Comparison of ENCODE assay signal across 8 cellular contexts in the genomic region with DNA sequence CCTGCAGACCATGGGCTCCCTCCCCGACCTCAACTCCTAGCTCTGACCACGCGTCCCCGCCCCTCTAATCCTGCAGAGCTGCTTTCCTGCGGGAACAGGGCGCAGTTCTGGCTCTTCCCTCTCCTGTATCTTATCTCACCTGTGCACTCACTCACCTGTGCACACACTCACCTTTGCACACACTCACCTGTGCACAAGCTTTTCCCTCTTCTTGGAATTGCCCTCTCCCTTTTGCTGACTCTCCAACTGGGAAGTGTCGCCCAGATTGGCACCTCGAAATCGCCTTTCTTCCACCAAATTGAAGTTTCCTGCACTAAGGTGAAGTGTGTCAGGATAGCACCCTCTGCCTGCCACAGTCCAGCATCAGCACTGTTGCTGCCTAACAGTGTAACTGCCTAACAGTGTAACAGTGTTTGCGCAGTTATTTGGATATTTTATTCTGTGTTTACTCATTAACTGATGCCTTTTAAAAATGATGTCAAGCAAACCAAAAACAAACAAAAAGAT. TPM values are rescaled to one million over a fixed set of nuclear protein-coding genes. Genes with fewer than 3 reads are reported as not detected.
DNase-seq lines count a peak whose midpoint lies in the region; ATAC-seq and TF ChIP-seq lines count a peak whose summit lies in the region.

No MANE protein-coding gene starts in this region.

- peak overlapping the region; percentile 66 for H3K4me3 ChIP-seq in GM12865 (ENCODE audit: low read depth, low read length)
- H3K4me3 ChIP-seq in esophagus (ENCODE audit: low read depth in 1 of 2, low read length in 2 of 2) = peak overlapping the region; percentile 66 to 76

- no peaks in the 10 kb centered on the region for H3K36me3 Mint-ChIP-seq in natural killer cell

- H3K27me3 Mint-ChIP-seq in natural killer cell (ENCODE audit: low read depth in 2 of 2) = no peaks in the 10 kb centered on the region

- intact Hi-C loops in natural killer cell (cut with micrococcal nuclease) = loop anchor here (1.0 kb wide), 1 partner anchor 11 kb away; a partner anchor contains a TSS

- peaks cover 22 to 32% of the 10 kb centered on the region in 2 donors for H3K4me1 Mint-ChIP-seq in natural killer cell

- H3K9me3 ChIP-seq in esophagus (ENCODE audit: control insufficient read depth in 2 of 2, insufficient read depth in 1 of 2, low read depth in 1 of 2, low read length in 1 of 2) = no peaks in the 10 kb centered on the region

- 5 to 6% methylated on average over 10 of the region's 10 CpGs for WGBS in esophagus, 2 donors

- peak overlapping the region; percentile 66 to 74 for H3K27ac ChIP-seq in esophagus (ENCODE audit: low read depth in 2 of 2, low read length in 1 of 2)

- peak overlapping the region; percentile 94 for H3K4me3 Mint-ChIP-seq in natural killer cell

- H3K36me3 ChIP-seq in esophagus (ENCODE audit: control insufficient read depth in 2 of 2, insufficient read depth in 2 of 2, low read length in 1 of 2) = no peaks in the 10 kb centered on the region

- H3K27me3 ChIP-seq in esophagus (ENCODE audit: control insufficient read depth in 1 of 2, insufficient read depth in 2 of 2, low read length in 2 of 2) = no peaks in the 10 kb centered on the region

- peak overlapping the region; percentile 58 to 88 for H3K27ac Mint-ChIP-seq in natural killer cell

- H3K4me1 ChIP-seq in esophagus (ENCODE audit: control insufficient read depth in 2 of 2, insufficient read depth in 2 of 2, low read length in 1 of 2) = no peaks in the 10 kb centered on the region

- peak; percentile 29 for TF ChIP-seq CTCF in GM12865 (IDR thresholded peaks at IDR 0.05; ENCODE audit: insufficient read depth, low read depth, low read length, missing control alignments)
- TF ChIP-seq CTCF in natural killer cell (IDR thresholded peaks at IDR 0.05) = peak; percentile 14

- ATAC-seq in HG02678 (IDR thresholded peaks at IDR 0.05; ENCODE audit: unreplicated experiment) (peak; percentile 36), natural killer cell (peak in 2 of 3 donors; percentile 31 to 37)

- no peaks in the 10 kb centered on the region for H3K9me3 Mint-ChIP-seq in natural killer cell

- DNase-seq in 8988T = peak; percentile 50
- peak; percentile 59 for DNase-seq in GM12865 (ENCODE audit: low read depth)
- peak; percentile 46 for DNase-seq in NCI-H1105 treated with DMSO at 0.1 percent for 48 hours (lab: John Stamatoyannopoulos, UW)
- peak; percentile 55 for DNase-seq in activated CD4-positive, alpha-beta T cell treated with anti-CD3 and anti-CD28 coated beads for 1 hour
- no peak for DNase-seq in natural killer cell
- DNase-seq in putamen (ENCODE audit: low spot score) = no peak

RNA-seq across cellular contexts. Expression of a gene that starts 0.6 kb away (rescaled TPM):
- under 1 TPM; 0.71 to 0.96 TPM for polyA plus RNA-seq in esophagus
- total RNA-seq in natural killer cell = 10 to 100 TPM in 1 of 3 donors, 1 to 10 TPM in 2; 5.8 to 11.4 (median 8.6) TPM

RNA-seq across cellular contexts. Expression of a gene that starts 11.3 kb away (rescaled TPM):
- polyA plus RNA-seq in esophagus = under 1 TPM; 0.49 to 0.98 TPM
- 10 to 100 TPM in 1 of 3 donors, 1 to 10 TPM in 2; 7.9 to 12.0 (median 9.4) TPM for total RNA-seq in natural killer cell

RNA-seq across cellular contexts. Expression of a gene that starts 50.9 kb away (rescaled TPM):
- polyA plus RNA-seq in esophagus = 1 to 10 TPM; 2.0 to 2.4 TPM
- 10 to 100 TPM; 17.3 to 36.7 (median 19.0) TPM for total RNA-seq in natural killer cell

Comparison
In these comparisons a context has a peak if more than half of its experiments do, and no peak if none do; other contexts are left out.
1. DNase-seq: peak in 8988T (single experiment), GM12865 (single experiment), NCI-H1105 treated with DMSO at 0.1 percent for 48 hours (single experiment) and activated CD4-positive, alpha-beta T cell treated with anti-CD3 and anti-CD28 coated beads for 1 hour (single experiment); none in natural killer cell (single experiment) and putamen (single experiment).